In genomic region chr6:44234101-44235090, GRCh38 we compare ENCODE assay signal across 1 cellular context.
TF ChIP-seq lines count a peak whose summit lies in the region.

No MANE protein-coding gene starts in this region.

TF ChIP-seq in HepG2, 621 proteins besides CTCF, POLR2A, EP300 and RAD21 (continued from another document and continues in another):
- TF ChIP-seq MLX (CRISPR knock-in tag; IDR thresholded peaks at IDR 0.05) = no peak
- TF ChIP-seq ZNF160 (CRISPR knock-in tag; IDR thresholded peaks at IDR 0.05) = no peak
- no peak for TF ChIP-seq DBP (CRISPR knock-in tag; IDR thresholded peaks at IDR 0.05; ENCODE audit: not compliant biosample characterization)
- peak; percentile 44 for TF ChIP-seq NCOA2 (CRISPR knock-in tag; IDR thresholded peaks at IDR 0.05)
- TF ChIP-seq REPIN1 (CRISPR knock-in tag; IDR thresholded peaks at IDR 0.05; ENCODE audit: borderline replicate concordance, low read depth) = peak; percentile 89
- peak; percentile 87 for TF ChIP-seq ZBTB7B (CRISPR knock-in tag; IDR thresholded peaks at IDR 0.05)
- TF ChIP-seq ZBTB26 (CRISPR knock-in tag; IDR thresholded peaks at IDR 0.05; ENCODE audit: borderline replicate concordance) = peak; percentile 27; the same call in 1 of the 2 replicates
- TF ChIP-seq SNRNP70 (IDR thresholded peaks at IDR 0.05; ENCODE audit: low read depth, low read length) = no peak
- TF ChIP-seq ZBTB38 (CRISPR knock-in tag; IDR thresholded peaks at IDR 0.05) = peak; percentile 54
- TF ChIP-seq SMAD1 (CRISPR knock-in tag; IDR thresholded peaks at IDR 0.05; ENCODE audit: borderline replicate concordance, low read depth) = no peak
- no peak for TF ChIP-seq PBX2 (CRISPR knock-in tag; IDR thresholded peaks at IDR 0.05)
- TF ChIP-seq ZFP37 (CRISPR knock-in tag; IDR thresholded peaks at IDR 0.05; ENCODE audit: borderline replicate concordance) = no peak; the same call in 1 of the 2 replicates
- no peak for TF ChIP-seq DPF2 (CRISPR knock-in tag; IDR thresholded peaks at IDR 0.05; ENCODE audit: borderline replicate concordance, low read depth)
- no peak for TF ChIP-seq SETDB1 (CRISPR knock-in tag; IDR thresholded peaks at IDR 0.05; ENCODE audit: borderline replicate concordance)
- TF ChIP-seq ARNT2 (CRISPR knock-in tag; IDR thresholded peaks at IDR 0.05; ENCODE audit: low read depth) = peak; percentile 52; the same call in 1 of the 2 replicates
- TF ChIP-seq ISX (CRISPR knock-in tag; conservative IDR thresholded peaks at IDR 0.05) = no peak
- no peak for TF ChIP-seq HNRNPUL1 (IDR thresholded peaks at IDR 0.05; ENCODE audit: low read depth, low read length)
- peak; percentile 81; the same call in 1 of the 2 replicates for TF ChIP-seq MIER3 (CRISPR knock-in tag; IDR thresholded peaks at IDR 0.05; ENCODE audit: borderline replicate concordance)
- no peak for TF ChIP-seq HOXD1 (CRISPR knock-in tag; IDR thresholded peaks at IDR 0.05)
- TF ChIP-seq NFRKB (IDR thresholded peaks at IDR 0.05) = no peak
- no peak for TF ChIP-seq NPAS2 (CRISPR knock-in tag; IDR thresholded peaks at IDR 0.05; ENCODE audit: borderline replicate concordance)
- TF ChIP-seq BCL6 (CRISPR knock-in tag; IDR thresholded peaks at IDR 0.05) = 0 out of 2 replicates have a peak, but pooled peaks have one; percentile 25
- no peak for TF ChIP-seq PREB (CRISPR knock-in tag; IDR thresholded peaks at IDR 0.05)
- TF ChIP-seq ZBTB20 (CRISPR knock-in tag; IDR thresholded peaks at IDR 0.05; ENCODE audit: borderline replicate concordance, low read depth) = no peak
- TF ChIP-seq ZNF615 (CRISPR knock-in tag; IDR thresholded peaks at IDR 0.05; ENCODE audit: borderline replicate concordance) = no peak
- 0 out of 2 replicates have a peak, but pooled peaks have one; percentile 39 for TF ChIP-seq RELA (CRISPR knock-in tag; IDR thresholded peaks at IDR 0.05)
- no peak for TF ChIP-seq CBX2 (IDR thresholded peaks at IDR 0.05; ENCODE audit: low read depth, low read length)
- TF ChIP-seq CBX2 (CRISPR knock-in tag; IDR thresholded peaks at IDR 0.05; ENCODE audit: low read depth) = no peak
- TF ChIP-seq ZEB1 (IDR thresholded peaks at IDR 0.05; ENCODE audit: insufficient replicate concordance, low read depth) = no peak
- TF ChIP-seq ZNF737 (CRISPR knock-in tag; IDR thresholded peaks at IDR 0.05; ENCODE audit: borderline replicate concordance) = no peak
- no peak for TF ChIP-seq ZSCAN9 (CRISPR knock-in tag; IDR thresholded peaks at IDR 0.05; ENCODE audit: borderline replicate concordance)
- TF ChIP-seq MZF1 (CRISPR knock-in tag; IDR thresholded peaks at IDR 0.05; ENCODE audit: borderline replicate concordance) = no peak
- TF ChIP-seq ZNF780A (CRISPR knock-in tag; IDR thresholded peaks at IDR 0.05) = no peak
- 0 out of 2 replicates have a peak, but pooled peaks have one; percentile 34 for TF ChIP-seq ZNF30 (CRISPR knock-in tag; IDR thresholded peaks at IDR 0.05)
- no peak for TF ChIP-seq GLI4 (CRISPR knock-in tag; IDR thresholded peaks at IDR 0.05; ENCODE audit: borderline replicate concordance)
- TF ChIP-seq ZNF501 (CRISPR knock-in tag; IDR thresholded peaks at IDR 0.05) = 0 out of 2 replicates have a peak, but pooled peaks have one; percentile 49
- TF ChIP-seq CHD4 (IDR thresholded peaks at IDR 0.05; ENCODE audit: borderline replicate concordance, low read length) = peak; percentile 44; the same call in 1 of the 2 replicates
- no peak for TF ChIP-seq NR1H2 (CRISPR knock-in tag; IDR thresholded peaks at IDR 0.05; ENCODE audit: borderline replicate concordance, low read depth)
- 0 out of 2 replicates have a peak, but pooled peaks have one; percentile 30 for TF ChIP-seq ZNF770 (CRISPR knock-in tag; IDR thresholded peaks at IDR 0.05)
- no peak for TF ChIP-seq ZMAT5 (CRISPR knock-in tag; IDR thresholded peaks at IDR 0.05; ENCODE audit: borderline replicate concordance, low read depth)
- TF ChIP-seq IRF9 (CRISPR knock-in tag; IDR thresholded peaks at IDR 0.05; ENCODE audit: borderline replicate concordance) = 0 out of 2 replicates have a peak, but pooled peaks have one; percentile 63
- TF ChIP-seq ETS1 (CRISPR knock-in tag; IDR thresholded peaks at IDR 0.05) = no peak
- TF ChIP-seq ZBTB14 (CRISPR knock-in tag; IDR thresholded peaks at IDR 0.05) = no peak
- TF ChIP-seq AHDC1 (CRISPR knock-in tag; IDR thresholded peaks at IDR 0.05; ENCODE audit: borderline replicate concordance) = no peak
- peak; percentile 68 for TF ChIP-seq PHF5A (CRISPR knock-in tag; IDR thresholded peaks at IDR 0.05; ENCODE audit: low read depth, unreplicated experiment)
- TF ChIP-seq CREM (IDR thresholded peaks at IDR 0.05) = no peak
- TF ChIP-seq CREM (CRISPR knock-in tag; IDR thresholded peaks at IDR 0.05) = no peak
